In the genomic region with DNA sequence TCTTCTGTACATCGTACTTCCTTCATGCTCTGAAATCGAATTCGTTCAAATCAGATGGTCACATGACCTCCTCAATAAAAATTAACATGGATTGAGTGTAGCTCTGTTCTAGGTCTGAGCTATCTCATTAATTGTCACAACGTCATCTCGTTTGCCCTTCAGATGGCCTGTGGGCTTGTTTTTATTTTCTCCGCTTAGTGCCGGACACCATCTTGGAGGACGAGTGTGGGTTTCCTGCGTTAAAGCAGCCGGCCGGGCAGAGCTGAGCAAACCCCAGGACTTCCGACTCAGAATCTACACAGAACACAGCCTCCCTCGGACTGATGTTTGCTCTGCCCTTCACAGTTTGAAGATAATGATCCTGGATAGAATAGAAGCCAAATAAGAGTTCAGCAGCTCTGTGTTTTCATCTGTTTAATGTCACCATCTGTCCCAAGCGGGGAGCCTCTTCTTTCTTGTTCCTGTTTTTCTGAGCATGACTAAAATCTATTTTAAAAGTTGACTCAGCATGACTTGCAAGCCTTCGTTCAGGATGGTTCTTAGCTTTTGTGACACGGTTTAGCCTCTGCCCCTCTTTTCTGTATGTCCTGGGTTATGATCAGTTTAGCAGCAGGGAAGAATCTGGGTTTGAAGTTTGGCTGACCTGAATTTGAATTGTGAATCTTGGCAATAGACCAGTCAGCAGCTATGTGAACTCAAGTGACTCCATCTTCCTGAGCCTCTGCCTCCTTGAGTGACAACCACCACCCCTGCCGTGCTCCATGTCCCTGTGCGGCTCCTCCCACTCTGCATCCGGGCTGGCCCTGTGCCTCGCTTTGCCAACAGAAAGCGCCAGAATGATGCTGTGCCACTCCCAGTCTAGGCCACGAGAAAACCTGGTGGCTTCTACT, we compare ENCODE assay signal across 9 cellular contexts. TPM values are rescaled to one million over a fixed set of nuclear protein-coding genes. Genes with fewer than 3 reads are reported as not detected.
DNase-seq lines count a peak whose midpoint lies in the region; ATAC-seq and TF ChIP-seq lines count a peak whose summit lies in the region.
"Had no signal": no experiment of that assay in that cellular context is flagged by ENCODE, and none has a peak within 500 bp of the region (broad histone marks: within the 10 kb centered on the region; RNA-seq: fewer than 3 reads in every experiment).

No MANE protein-coding gene starts in this region.

- no peak overlapping the region for H3K4me2 ChIP-seq in SK-N-SH

- TF ChIP-seq RAD21 in SK-N-SH (IDR thresholded peaks at IDR 0.05; ENCODE audit: low read length): no peak

- H3K9me2 ChIP-seq in SK-N-SH: no peaks in the 10 kb centered on the region

- ATAC-seq in HG02885 (IDR thresholded peaks at IDR 0.05; ENCODE audit: poor library complexity, unreplicated experiment) (peak; percentile 87), GM21381 (IDR thresholded peaks at IDR 0.05; ENCODE audit: unreplicated experiment) (no peak), GM21423 (IDR thresholded peaks at IDR 0.05; ENCODE audit: unreplicated experiment) (no peak)

- H3K4me3 ChIP-seq in SK-N-SH (ENCODE audit: low read depth in 2 of 2, low read length in 1 of 2): no peak overlapping the region

- peak overlapping the region; percentile 41 for H3K27ac Mint-ChIP-seq in stimulated activated naive CD8-positive, alpha-beta T cell treated with anti-CD3 and anti-CD28 coated beads, Interleukin-15, Interleukin-2, amounts not matched to agents 100 ng/mL and 50 ng/mL, for 24 hours

- no peaks in the 10 kb centered on the region for H4K20me1 ChIP-seq in SK-N-SH (ENCODE audit: insufficient read depth)

- H3K4me1 ChIP-seq in SK-N-SH (ENCODE audit: control insufficient read depth in 1 of 2, insufficient read depth in 2 of 2, low read depth in 1 of 2, low read length in 1 of 2): peaks cover 0 to 3% of the 10 kb centered on the region in 2 experiments; a peak in 1 of 4 replicates

- in situ Hi-C loops in G401 (cut with HindIII; ENCODE audit: low sequenced_read_pairs): no loop called here

- 0 out of 4 replicates have a peak overlapping the region, but pooled peaks of 1 of the 2 experiments have one; percentile 1 for H3K27ac ChIP-seq in SK-N-SH (ENCODE audit: low read depth in 2 of 2, low read length in 1 of 2)

- H3F3A ChIP-seq in SK-N-SH (replicated peaks; ENCODE audit: insufficient read depth): no peaks in the 10 kb centered on the region

- no peak overlapping the region for H3K9ac ChIP-seq in SK-N-SH

- H3K9me3 Mint-ChIP-seq in stimulated activated naive CD8-positive, alpha-beta T cell treated with anti-CD3 and anti-CD28 coated beads, Interleukin-15, Interleukin-2, amounts not matched to agents 100 ng/mL and 50 ng/mL, for 24 hours: no peaks in the 10 kb centered on the region
- H3K9me3 Mint-ChIP-seq: naive thymus-derived CD8-positive, alpha-beta T cell had no signal

- peak; percentile 61 for DNase-seq in G401 (ENCODE audit: low spot score)
- peak; percentile 38 for DNase-seq in SK-N-SH
- peak; percentile 47 for DNase-seq in hepatic stellate cell (ENCODE audit: low spot score)
- DNase-seq in T1000 (lab: John Stamatoyannopoulos, UW): no peak
- DNase-seq: naive thymus-derived CD8-positive, alpha-beta T cell had no signal

- TF ChIP-seq EP300 in SK-N-SH (IDR thresholded peaks at IDR 0.05; ENCODE audit: borderline replicate concordance in 1 of 2, low read depth in 1 of 2, low read length in 1 of 2): no peak

- whole genome bisulfite sequencing in SK-N-SH (ENCODE audit: low lambda C conversion rate): 58% methylated on average over 22 of the region's 22 CpGs

- CTCF ChIA-PET in SK-N-SH (lab: Yijun Ruan, JAX): interaction anchor here (0.7 to 1.2 kb wide), 2 partner anchors 142 to 143 kb away, joined by 4 read pairs; no protein-coding TSS in a partner anchor

- H2AFZ ChIP-seq in SK-N-SH (ENCODE audit: low read depth): no peak overlapping the region

- POLR2A ChIA-PET in SK-N-SH (lab: Yijun Ruan, JAX): no interaction called here

- no peaks in the 10 kb centered on the region for H3K9me3 ChIP-seq in SK-N-SH

- H3K27me3 ChIP-seq in SK-N-SH (ENCODE audit: insufficient read depth): peaks cover 3% of the 10 kb centered on the region; the same call in 1 of the 2 replicates

- H3K4me3 Mint-ChIP-seq in stimulated activated naive CD8-positive, alpha-beta T cell treated with anti-CD3 and anti-CD28 coated beads, Interleukin-15, Interleukin-2, amounts not matched to agents 100 ng/mL and 50 ng/mL, for 24 hours: no peak overlapping the region

- H3K79me2 ChIP-seq in SK-N-SH (ENCODE audit: insufficient read depth): no peaks in the 10 kb centered on the region

- TF ChIP-seq CTCF in SK-N-SH (IDR thresholded peaks at IDR 0.05): no peak

- H3K36me3 ChIP-seq in SK-N-SH (replicated peaks in 1 of 2; ENCODE audit: control insufficient read depth in 1 of 2, insufficient read depth in 2 of 2, low read length in 1 of 2): no peaks in the 10 kb centered on the region

- peaks cover 3% of the 10 kb centered on the region for H3K27me3 Mint-ChIP-seq in stimulated activated naive CD8-positive, alpha-beta T cell treated with anti-CD3 and anti-CD28 coated beads, Interleukin-15, Interleukin-2, amounts not matched to agents 100 ng/mL and 50 ng/mL, for 24 hours

- H3K4me1 Mint-ChIP-seq in stimulated activated naive CD8-positive, alpha-beta T cell treated with anti-CD3 and anti-CD28 coated beads, Interleukin-15, Interleukin-2, amounts not matched to agents 100 ng/mL and 50 ng/mL, for 24 hours (ENCODE audit: low read depth): peaks cover 17% of the 10 kb centered on the region

- H3K36me3 Mint-ChIP-seq in stimulated activated naive CD8-positive, alpha-beta T cell treated with anti-CD3 and anti-CD28 coated beads, Interleukin-15, Interleukin-2, amounts not matched to agents 100 ng/mL and 50 ng/mL, for 24 hours (ENCODE audit: low read depth): no peaks in the 10 kb centered on the region
- H3K36me3 Mint-ChIP-seq: naive thymus-derived CD8-positive, alpha-beta T cell had no signal

TF ChIP-seq in SK-N-SH, 30 proteins besides CTCF, POLR2A, EP300 and RAD21:
- TF ChIP-seq, protein P1, sequence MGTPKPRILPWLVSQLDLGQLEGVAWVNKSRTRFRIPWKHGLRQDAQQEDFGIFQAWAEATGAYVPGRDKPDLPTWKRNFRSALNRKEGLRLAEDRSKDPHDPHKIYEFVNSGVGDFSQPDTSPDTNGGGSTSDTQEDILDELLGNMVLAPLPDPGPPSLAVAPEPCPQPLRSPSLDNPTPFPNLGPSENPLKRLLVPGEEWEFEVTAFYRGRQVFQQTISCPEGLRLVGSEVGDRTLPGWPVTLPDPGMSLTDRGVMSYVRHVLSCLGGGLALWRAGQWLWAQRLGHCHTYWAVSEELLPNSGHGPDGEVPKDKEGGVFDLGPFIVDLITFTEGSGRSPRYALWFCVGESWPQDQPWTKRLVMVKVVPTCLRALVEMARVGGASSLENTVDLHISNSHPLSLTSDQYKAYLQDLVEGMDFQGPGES (IDR thresholded peaks at IDR 0.05; ENCODE audit: low read depth, low read length): no peak
- TF ChIP-seq EZH2phosphoT487 (IDR thresholded peaks at IDR 0.05; ENCODE audit: borderline replicate concordance, low read depth) (no peak), NRF1 (IDR thresholded peaks at IDR 0.05; ENCODE audit: low read depth, low read length) (no peak), TCF12 (IDR thresholded peaks at IDR 0.05) (no peak), RFX5 (IDR thresholded peaks at IDR 0.05; ENCODE audit: low read length) (no peak), NFIC (IDR thresholded peaks at IDR 0.05; ENCODE audit: borderline replicate concordance) (no peak), ELF1 (IDR thresholded peaks at IDR 0.05) (no peak), GABPA (IDR thresholded peaks at IDR 0.05; ENCODE audit: low read depth) (no peak), YY1 (IDR thresholded peaks at IDR 0.05; ENCODE audit: low read depth) (no peak), RXRA (IDR thresholded peaks at IDR 0.05; ENCODE audit: borderline replicate concordance, low read depth) (no peak), TEAD4 (IDR thresholded peaks at IDR 0.05; ENCODE audit: borderline replicate concordance, insufficient read depth) (no peak), SIN3A (IDR thresholded peaks at IDR 0.05; ENCODE audit: borderline replicate concordance, low read depth, low read length) (no peak), GATA2 (CRISPR knock-in tag; IDR thresholded peaks at IDR 0.05) (no peak)
- TF ChIP-seq, protein P2, sequence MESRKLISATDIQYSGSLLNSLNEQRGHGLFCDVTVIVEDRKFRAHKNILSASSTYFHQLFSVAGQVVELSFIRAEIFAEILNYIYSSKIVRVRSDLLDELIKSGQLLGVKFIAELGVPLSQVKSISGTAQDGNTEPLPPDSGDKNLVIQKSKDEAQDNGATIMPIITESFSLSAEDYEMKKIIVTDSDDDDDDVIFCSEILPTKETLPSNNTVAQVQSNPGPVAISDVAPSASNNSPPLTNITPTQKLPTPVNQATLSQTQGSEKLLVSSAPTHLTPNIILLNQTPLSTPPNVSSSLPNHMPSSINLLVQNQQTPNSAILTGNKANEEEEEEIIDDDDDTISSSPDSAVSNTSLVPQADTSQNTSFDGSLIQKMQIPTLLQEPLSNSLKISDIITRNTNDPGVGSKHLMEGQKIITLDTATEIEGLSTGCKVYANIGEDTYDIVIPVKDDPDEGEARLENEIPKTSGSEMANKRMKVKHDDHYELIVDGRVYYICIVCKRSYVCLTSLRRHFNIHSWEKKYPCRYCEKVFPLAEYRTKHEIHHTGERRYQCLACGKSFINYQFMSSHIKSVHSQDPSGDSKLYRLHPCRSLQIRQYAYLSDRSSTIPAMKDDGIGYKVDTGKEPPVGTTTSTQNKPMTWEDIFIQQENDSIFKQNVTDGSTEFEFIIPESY (IDR thresholded peaks at IDR 0.05; ENCODE audit: borderline replicate concordance, low read depth): no peak

RNA-seq across cellular contexts. Expression of a gene that starts 30.6 kb away (rescaled TPM):
- not detected in 2 replicates for total RNA-seq in G401 (2014; rRNA removed; shearing (Covaris generic))
- polyA plus RNA-seq in SK-N-SH (2012; rRNA removed): not detected in 2 replicates
- polyA plus RNA-seq in SK-N-SH (2012; cell fraction: cytosol; rRNA removed): not detected in 2 replicates
- polyA plus RNA-seq in SK-N-SH (2012; cell fraction: nucleus; rRNA removed): not detected in 2 replicates
- total RNA-seq: naive thymus-derived CD8-positive, alpha-beta T cell had no signal
- polyA plus RNA-seq: naive thymus-derived CD8-positive, alpha-beta T cell had no signal

RNA-seq across cellular contexts. Expression of a gene that starts 48.8 kb away (rescaled TPM):
- total RNA-seq in G401 (2014; rRNA removed; shearing (Covaris generic)): 92.4 and 97.3 TPM in 2 replicates
- 51.6 and 62.0 TPM in 2 replicates for polyA plus RNA-seq in SK-N-SH (2012; rRNA removed)
- 62.5 and 87.1 TPM in 2 replicates for polyA plus RNA-seq in SK-N-SH (2012; cell fraction: cytosol; rRNA removed)
- polyA plus RNA-seq in SK-N-SH (2012; cell fraction: nucleus; rRNA removed): 49.2 and 76.3 TPM in 2 replicates
